ENCODE assay signal across 1 cellular context in the genomic region with DNA sequence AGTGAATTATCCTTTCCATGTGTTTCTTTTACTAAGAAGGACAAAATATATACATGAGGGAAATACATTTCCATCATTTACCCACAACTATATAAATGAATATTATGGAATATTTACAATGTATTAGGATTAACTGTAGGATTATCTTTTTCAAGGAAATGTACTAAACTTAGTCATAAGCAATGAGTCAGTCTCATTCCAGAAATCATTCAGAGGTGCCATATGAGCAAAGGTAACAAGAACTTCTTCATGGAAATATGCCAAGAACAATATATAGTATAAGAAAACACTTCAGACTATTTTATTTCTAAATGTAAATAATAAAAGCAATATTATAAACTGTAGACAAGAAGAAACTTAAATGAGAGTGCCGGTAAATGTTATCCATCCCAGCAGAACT.
TF ChIP-seq lines count a peak whose summit lies in the region.

No MANE protein-coding gene starts in this region.

TF ChIP-seq in SK-N-SH, 30 proteins besides CTCF, POLR2A, EP300 and RAD21 (continued from another document):
- TF ChIP-seq, protein P1, sequence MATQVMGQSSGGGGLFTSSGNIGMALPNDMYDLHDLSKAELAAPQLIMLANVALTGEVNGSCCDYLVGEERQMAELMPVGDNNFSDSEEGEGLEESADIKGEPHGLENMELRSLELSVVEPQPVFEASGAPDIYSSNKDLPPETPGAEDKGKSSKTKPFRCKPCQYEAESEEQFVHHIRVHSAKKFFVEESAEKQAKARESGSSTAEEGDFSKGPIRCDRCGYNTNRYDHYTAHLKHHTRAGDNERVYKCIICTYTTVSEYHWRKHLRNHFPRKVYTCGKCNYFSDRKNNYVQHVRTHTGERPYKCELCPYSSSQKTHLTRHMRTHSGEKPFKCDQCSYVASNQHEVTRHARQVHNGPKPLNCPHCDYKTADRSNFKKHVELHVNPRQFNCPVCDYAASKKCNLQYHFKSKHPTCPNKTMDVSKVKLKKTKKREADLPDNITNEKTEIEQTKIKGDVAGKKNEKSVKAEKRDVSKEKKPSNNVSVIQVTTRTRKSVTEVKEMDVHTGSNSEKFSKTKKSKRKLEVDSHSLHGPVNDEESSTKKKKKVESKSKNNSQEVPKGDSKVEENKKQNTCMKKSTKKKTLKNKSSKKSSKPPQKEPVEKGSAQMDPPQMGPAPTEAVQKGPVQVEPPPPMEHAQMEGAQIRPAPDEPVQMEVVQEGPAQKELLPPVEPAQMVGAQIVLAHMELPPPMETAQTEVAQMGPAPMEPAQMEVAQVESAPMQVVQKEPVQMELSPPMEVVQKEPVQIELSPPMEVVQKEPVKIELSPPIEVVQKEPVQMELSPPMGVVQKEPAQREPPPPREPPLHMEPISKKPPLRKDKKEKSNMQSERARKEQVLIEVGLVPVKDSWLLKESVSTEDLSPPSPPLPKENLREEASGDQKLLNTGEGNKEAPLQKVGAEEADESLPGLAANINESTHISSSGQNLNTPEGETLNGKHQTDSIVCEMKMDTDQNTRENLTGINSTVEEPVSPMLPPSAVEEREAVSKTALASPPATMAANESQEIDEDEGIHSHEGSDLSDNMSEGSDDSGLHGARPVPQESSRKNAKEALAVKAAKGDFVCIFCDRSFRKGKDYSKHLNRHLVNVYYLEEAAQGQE (IDR thresholded peaks at IDR 0.05; ENCODE audit: low read depth, low read length): no peak
- TF ChIP-seq JUND (IDR thresholded peaks at IDR 0.05): peak; percentile 53; the same call in 1 of the 2 replicates
TF ChIP-seq in SK-N-SH: peak in this region for 3.
